In the genomic region with DNA sequence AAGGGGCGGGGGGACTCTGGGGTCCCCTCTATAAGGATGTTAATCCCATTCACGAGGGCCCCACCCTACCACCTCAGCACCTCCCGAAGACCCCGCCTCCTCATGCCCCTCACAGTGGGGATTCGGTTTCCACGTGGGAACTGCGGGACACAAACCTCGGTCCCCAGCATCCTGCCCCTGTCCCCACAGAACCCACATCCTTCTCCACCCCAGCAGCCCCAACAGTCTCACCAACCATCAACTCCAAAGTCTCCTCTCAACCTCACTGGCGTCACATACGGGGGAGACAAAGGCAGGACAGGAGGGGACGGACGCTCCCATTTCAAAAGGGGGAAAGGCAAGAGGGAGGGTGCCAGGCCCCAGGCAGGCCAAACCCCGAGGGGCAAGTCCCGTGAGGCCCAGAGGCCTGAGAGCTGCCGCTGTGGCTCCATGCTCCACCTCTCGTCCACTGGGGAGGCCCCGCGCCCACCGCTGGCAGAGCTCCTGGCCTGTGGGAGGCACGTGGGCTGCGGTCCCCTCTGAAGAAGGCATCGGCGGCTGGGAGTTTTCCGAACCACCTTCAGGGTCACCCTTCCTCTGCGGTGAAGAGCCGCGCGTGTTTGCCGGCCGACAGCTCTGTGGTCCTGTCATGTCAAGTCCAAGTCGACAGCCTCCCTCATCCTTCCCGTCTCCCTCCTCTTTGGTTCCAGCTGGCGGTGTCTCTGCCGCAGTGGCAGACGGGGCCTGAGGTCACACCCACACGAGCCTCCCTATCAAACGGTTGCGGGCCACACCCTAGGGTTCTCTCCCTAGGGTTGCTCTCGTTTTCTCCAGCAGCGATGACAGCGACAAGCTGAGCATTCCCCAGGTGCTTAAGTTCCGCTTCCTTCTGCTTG, we compare ENCODE assay signal across 10 cellular contexts.
DNase-seq lines count a peak whose midpoint lies in the region; ATAC-seq and TF ChIP-seq lines count a peak whose summit lies in the region.
"Had no signal": no experiment of that assay in that cellular context is flagged by ENCODE, and none has a peak within 500 bp of the region (broad histone marks: within the 10 kb centered on the region; RNA-seq: fewer than 3 reads in every experiment).

No MANE protein-coding gene starts in this region.

- TF ChIP-seq CTCF in heart left ventricle (IDR thresholded peaks at IDR 0.05): no peak

- intact Hi-C loops in heart left ventricle (cut with DNase I): no loop called here

- DNase-seq in ELF-1 (ENCODE audit: low read depth, low spot score) (peak; percentile 3), SK-N-DZ (ENCODE audit: low spot score) (peak; percentile 17), heart left ventricle (peak in 3 of 5 donors; percentile 13 to 46 (median 22)), retina (peak; percentile 38), medulla oblongata (ENCODE audit: extremely low spot score) (no peak), NCI-H1436 treated with DMSO at 0.1 percent for 48 hours (lab: John Stamatoyannopoulos, UW) (no peak), NCI-H2081 treated with DMSO at 0.1 percent for 48 hours (lab: John Stamatoyannopoulos, UW) (no peak)
- DNase-seq: EL had no signal

- no peak for TF ChIP-seq POLR2A in heart left ventricle (IDR thresholded peaks at IDR 0.05)

- H3K27ac ChIP-seq in heart left ventricle: no peak overlapping the region
- H3K27ac ChIP-seq: ascending aorta, parathyroid adenoma had no signal

- H3K36me3 ChIP-seq in heart left ventricle: no peaks in the 10 kb centered on the region
- H3K36me3 ChIP-seq: ascending aorta had no signal

- H3K9me3 ChIP-seq in heart left ventricle: no peaks in the 10 kb centered on the region
- H3K9me3 ChIP-seq: ascending aorta had no signal

- H3K4me1 ChIP-seq in heart left ventricle: no peaks in the 10 kb centered on the region
- H3K4me1 ChIP-seq: ascending aorta, parathyroid adenoma had no signal

- ATAC-seq in heart left ventricle: no peak

- WGBS in heart left ventricle, 4 donors: 90 to 93% (median 91%) methylated on average over 35 to 42 of the region's 42 CpGs

- H3K4me3 ChIP-seq in heart left ventricle: no peak overlapping the region
- H3K4me3 ChIP-seq: ascending aorta had no signal

- H3K27me3 ChIP-seq in heart left ventricle: no peaks in the 10 kb centered on the region
- H3K27me3 ChIP-seq: ascending aorta had no signal

Comparison
In these comparisons a context has a peak if more than half of its experiments do, and no peak if none do; other contexts are left out.
1. DNase-seq: peak in ELF-1 (single experiment), SK-N-DZ (single experiment), heart left ventricle (3 of 5) and retina (single experiment); none in medulla oblongata (single experiment), NCI-H1436 treated with DMSO at 0.1 percent for 48 hours (single experiment) and NCI-H2081 treated with DMSO at 0.1 percent for 48 hours (single experiment).